ENCODE assay signal across 20 cellular contexts in the genomic region with DNA sequence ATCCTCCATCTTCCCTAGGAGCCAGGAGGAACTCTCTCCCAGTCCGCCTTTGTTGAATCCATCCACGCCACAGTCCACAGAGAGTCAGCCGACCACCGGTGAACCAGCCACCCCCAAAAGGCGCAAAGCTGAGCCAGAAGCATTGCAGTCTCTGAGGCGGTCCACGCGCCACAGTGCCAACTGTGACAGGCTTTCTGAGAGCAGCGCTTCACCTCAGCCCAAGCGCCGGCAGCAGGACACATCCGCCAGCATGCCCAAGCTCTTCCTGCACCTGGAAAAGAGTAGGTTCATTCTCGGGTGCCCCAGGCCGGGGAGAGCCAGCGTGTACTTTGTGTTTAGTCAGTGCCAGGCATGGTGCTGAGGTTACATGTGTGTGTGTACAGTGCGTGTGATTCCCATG. TPM values are rescaled to one million over a fixed set of nuclear protein-coding genes. Genes with fewer than 3 reads are reported as not detected.
A peak's percentile ranks its signal among the peaks of the same experiment; 100 is the strongest.
DNase-seq lines count a peak whose midpoint lies in the region; ATAC-seq and TF ChIP-seq lines count a peak whose summit lies in the region.
"Had no signal": no experiment of that assay in that cellular context is flagged by ENCODE, and none has a peak within 500 bp of the region (broad histone marks: within the 10 kb centered on the region; RNA-seq: fewer than 3 reads in every experiment).

No MANE protein-coding gene starts in this region.

- POLR2A ChIA-PET in T-cell (lab: Charles Lee) = interaction anchor here in 1 of 2 donors (0.8 kb wide), 1 partner anchor 60 kb away, joined by 4 read pairs; no protein-coding TSS in a partner anchor

- peaks cover 4% of the 10 kb centered on the region for H3K36me3 ChIP-seq in smooth muscle cell (ENCODE audit: low read depth)

- H3K9me3 ChIP-seq in smooth muscle cell (replicated peaks; ENCODE audit: low read depth) = no peaks in the 10 kb centered on the region
- H3K9me3 ChIP-seq: esophagus squamous epithelium, gastroesophageal sphincter, thoracic aorta had no signal

- no peaks in the 10 kb centered on the region for H3K27me3 ChIP-seq in smooth muscle cell (ENCODE audit: low read depth)
- H3K27me3 ChIP-seq: esophagus squamous epithelium, gastroesophageal sphincter had no signal

- H3K4me3 Mint-ChIP-seq in activated T-cell treated with anti-CD3 and anti-CD28 coated beads, Interleukin-2, amount 50 U/mL, for 4 hours = peak overlapping the region; percentile 78
- peak overlapping the region; percentile 80 to 95 (median 82) for H3K4me3 Mint-ChIP-seq in T-cell
- H3K4me3 Mint-ChIP-seq in activated naive CD8-positive, alpha-beta T cell treated with anti-CD3 and anti-CD28 coated beads for 36 hours = peak overlapping the region; percentile 87
- H3K4me3 Mint-ChIP-seq in stimulated activated naive B cell treated with anti-CD40 and anti-IgM and Interleukin-4, amounts not matched to agents 10 μg/mL and 1 μg/mL and 100 μg/mL, for 72 hours = no peak overlapping the region
- H3K4me3 Mint-ChIP-seq in effector memory CD8-positive, alpha-beta T cell = peak overlapping the region in 1 of 2 donors; percentile 68

- H3K4me1 Mint-ChIP-seq in activated T-cell treated with anti-CD3 and anti-CD28 coated beads, Interleukin-2, amount 50 U/mL, for 4 hours (ENCODE audit: low read depth) = peaks cover 61% of the 10 kb centered on the region
- H3K4me1 Mint-ChIP-seq in T-cell = peaks cover 72 to 80% (median 77%) of the 10 kb centered on the region in 3 donors
- H3K4me1 Mint-ChIP-seq in activated naive CD8-positive, alpha-beta T cell treated with anti-CD3 and anti-CD28 coated beads for 36 hours = peaks cover 49% of the 10 kb centered on the region
- peaks cover 18 to 45% of the 10 kb centered on the region in 2 donors for H3K4me1 Mint-ChIP-seq in stimulated activated naive B cell treated with anti-CD40 and anti-IgM and Interleukin-4, amounts not matched to agents 10 μg/mL and 1 μg/mL and 100 μg/mL, for 72 hours
- H3K4me1 Mint-ChIP-seq in effector memory CD8-positive, alpha-beta T cell (ENCODE audit: low read depth in 2 of 2) = peaks cover 25 to 41% of the 10 kb centered on the region in 2 donors

- no peaks in the 10 kb centered on the region for H3F3A ChIP-seq in smooth muscle cell (ENCODE audit: low read depth)

- no peaks in the 10 kb centered on the region for H3K27me3 Mint-ChIP-seq in activated T-cell treated with anti-CD3 and anti-CD28 coated beads, Interleukin-2, amount 50 U/mL, for 4 hours (ENCODE audit: low read depth)
- no peaks in the 10 kb centered on the region for H3K27me3 Mint-ChIP-seq in T-cell
- no peaks in the 10 kb centered on the region for H3K27me3 Mint-ChIP-seq in activated naive CD8-positive, alpha-beta T cell treated with anti-CD3 and anti-CD28 coated beads for 36 hours
- no peaks in the 10 kb centered on the region for H3K27me3 Mint-ChIP-seq in stimulated activated naive B cell treated with anti-CD40 and anti-IgM and Interleukin-4, amounts not matched to agents 10 μg/mL and 1 μg/mL and 100 μg/mL, for 72 hours
- no peaks in the 10 kb centered on the region for H3K27me3 Mint-ChIP-seq in effector memory CD8-positive, alpha-beta T cell

- CTCF ChIA-PET in T-cell (lab: Charles Lee) = no interaction called here

- no peak for DNase-seq in activated T-cell treated with anti-CD3 and anti-CD28 coated beads, Interleukin-2, amount 50 U/mL, for 4 hours
- no peak for DNase-seq in activated T-cell treated with anti-CD3 and anti-CD28 coated beads, Interleukin-2, amount 50 U/mL, for 1 hour
- DNase-seq in T-cell = no peak
- no peak for DNase-seq in activated naive CD8-positive, alpha-beta T cell treated with anti-CD3 and anti-CD28 coated beads for 36 hours
- DNase-seq in stimulated activated naive B cell treated with anti-CD40 and anti-IgM and Interleukin-4, amounts not matched to agents 10 μg/mL and 1 μg/mL and 100 μg/mL, for 72 hours = no peak
- no peak for DNase-seq in GM13976 (ENCODE audit: low spot score)
- DNase-seq in smooth muscle cell (lab: John Stamatoyannopoulos, UW; ENCODE audit: unreplicated experiment) = no peak
- no peak for DNase-seq in effector memory CD8-positive, alpha-beta T cell
- DNase-seq: effector CD8-positive, alpha-beta T cell; esophagus squamous epithelium; H7; kidney glomerular epithelial cell; mammary epithelial cell; MV-4-11; NCI-H187; NCI-H69 had no signal

- no peak overlapping the region for H3K27ac ChIP-seq in smooth muscle cell (ENCODE audit: low read depth)
- H3K27ac ChIP-seq: C4-2B, esophagus squamous epithelium, gastroesophageal sphincter, thoracic aorta had no signal

- WGBS in smooth muscle cell (ENCODE audit: low lambda C conversion rate) = 91% methylated on average over 16 of the region's 16 CpGs

- H3K9ac ChIP-seq in smooth muscle cell (ENCODE audit: low read depth) = no peak overlapping the region

- no peak for ATAC-seq in activated T-cell treated with anti-CD3 and anti-CD28 coated beads, Interleukin-2, amount 50 U/mL, for 4 hours
- ATAC-seq in T-cell (replicated peaks in 1 of 4) = peak in 3 of 4 experiments; percentile 20 to 41 (median 29)
- no peak for ATAC-seq in stimulated activated naive B cell treated with anti-CD40 and anti-IgM and Interleukin-4, amounts not matched to agents 10 μg/mL and 1 μg/mL and 100 μg/mL, for 72 hours (replicated peaks)
- no peak for ATAC-seq in effector memory CD8-positive, alpha-beta T cell (replicated peaks)
- ATAC-seq: gastroesophageal sphincter, Right ventricle myocardium inferior had no signal

- peaks cover 46% of the 10 kb centered on the region for H3K36me3 Mint-ChIP-seq in activated T-cell treated with anti-CD3 and anti-CD28 coated beads, Interleukin-2, amount 50 U/mL, for 4 hours (ENCODE audit: insufficient read depth)
- peaks cover 54% of the 10 kb centered on the region for H3K36me3 Mint-ChIP-seq in T-cell
- H3K36me3 Mint-ChIP-seq in activated naive CD8-positive, alpha-beta T cell treated with anti-CD3 and anti-CD28 coated beads for 36 hours = peaks cover 56% of the 10 kb centered on the region
- peaks cover 14 to 43% of the 10 kb centered on the region in 2 donors for H3K36me3 Mint-ChIP-seq in stimulated activated naive B cell treated with anti-CD40 and anti-IgM and Interleukin-4, amounts not matched to agents 10 μg/mL and 1 μg/mL and 100 μg/mL, for 72 hours
- H3K36me3 Mint-ChIP-seq in effector memory CD8-positive, alpha-beta T cell (ENCODE audit: insufficient read depth) = peaks cover 72% of the 10 kb centered on the region

- no peak overlapping the region for H3K4me3 ChIP-seq in smooth muscle cell
- H3K4me3 ChIP-seq: esophagus squamous epithelium, gastroesophageal sphincter, thoracic aorta had no signal

- H3K4me1 ChIP-seq in smooth muscle cell (ENCODE audit: low read depth) = no peaks in the 10 kb centered on the region

- H4K20me1 ChIP-seq in smooth muscle cell (ENCODE audit: low read depth) = no peaks in the 10 kb centered on the region

- TF ChIP-seq CTCF in GM13976 (IDR thresholded peaks at IDR 0.05; ENCODE audit: borderline replicate concordance, control extremely low read depth, extremely low read depth, insufficient read depth, missing control alignments) (no peak), smooth muscle cell (IDR thresholded peaks at IDR 0.05; ENCODE audit: borderline replicate concordance, insufficient read depth, poor library complexity, severe bottlenecking) (no peak)

- in situ Hi-C loops in GM13976 (cut with MboI; ENCODE audit: low sequenced_read_pairs, unreplicated experiment) = no loop called here

- H2AFZ ChIP-seq in smooth muscle cell (ENCODE audit: low read depth) = no peak overlapping the region

- no peaks in the 10 kb centered on the region for H3K9me3 Mint-ChIP-seq in activated T-cell treated with anti-CD3 and anti-CD28 coated beads, Interleukin-2, amount 50 U/mL, for 4 hours
- no peaks in the 10 kb centered on the region for H3K9me3 Mint-ChIP-seq in T-cell
- H3K9me3 Mint-ChIP-seq in activated naive CD8-positive, alpha-beta T cell treated with anti-CD3 and anti-CD28 coated beads for 36 hours = no peaks in the 10 kb centered on the region
- H3K9me3 Mint-ChIP-seq in stimulated activated naive B cell treated with anti-CD40 and anti-IgM and Interleukin-4, amounts not matched to agents 10 μg/mL and 1 μg/mL and 100 μg/mL, for 72 hours = no peaks in the 10 kb centered on the region
- no peaks in the 10 kb centered on the region for H3K9me3 Mint-ChIP-seq in effector memory CD8-positive, alpha-beta T cell

- peak overlapping the region; percentile 95 to 97 for H3K27ac Mint-ChIP-seq in T-cell
- peak overlapping the region; percentile 92 for H3K27ac Mint-ChIP-seq in activated naive CD8-positive, alpha-beta T cell treated with anti-CD3 and anti-CD28 coated beads for 36 hours
- peak overlapping the region; percentile 42 for H3K27ac Mint-ChIP-seq in stimulated activated naive B cell treated with anti-CD40 and anti-IgM and Interleukin-4, amounts not matched to agents 10 μg/mL and 1 μg/mL and 100 μg/mL, for 72 hours
- peak overlapping the region in 1 of 2 donors; percentile 88 for H3K27ac Mint-ChIP-seq in effector memory CD8-positive, alpha-beta T cell

- no peak overlapping the region for H3K4me2 ChIP-seq in smooth muscle cell

- no peaks in the 10 kb centered on the region for H3K79me2 ChIP-seq in smooth muscle cell (ENCODE audit: low read depth)

RNA-seq across cellular contexts. Expression of a gene that starts 7.4 kb away (rescaled TPM):
- total RNA-seq in activated T-cell treated with anti-CD3 and anti-CD28 coated beads, Interleukin-2, amount 50 U/mL, for 4 hours = 10 to 100 TPM; 37.5 to 41.2 (median 38.3) TPM
- total RNA-seq in T-cell = 100 to 1,000 TPM; 109 to 140 (median 133) TPM
- 10 to 100 TPM; 41.1 to 42.2 TPM for total RNA-seq in activated naive CD8-positive, alpha-beta T cell treated with anti-CD3 and anti-CD28 coated beads for 36 hours
- total RNA-seq in smooth muscle cell = 25.4 and 48.1 TPM in 2 replicates
- polyA plus RNA-seq in smooth muscle cell = 14.4 and 15.7 TPM in 2 replicates

Comparison
In these comparisons a context has a peak if more than half of its experiments do, and no peak if none do; other contexts are left out.
1. ATAC-seq: peak in T-cell (3 of 4); none in activated T-cell treated with anti-CD3 and anti-CD28 coated beads, Interleukin-2, amount 50 U/mL, for 4 hours (0 of 2), stimulated activated naive B cell treated with anti-CD40 and anti-IgM and Interleukin-4, amounts not matched to agents 10 μg/mL and 1 μg/mL and 100 μg/mL, for 72 hours (0 of 2) and effector memory CD8-positive, alpha-beta T cell (single experiment).
2. H3K4me3 Mint-ChIP-seq: peak in activated T-cell treated with anti-CD3 and anti-CD28 coated beads, Interleukin-2, amount 50 U/mL, for 4 hours (single experiment), T-cell (3 of 3) and activated naive CD8-positive, alpha-beta T cell treated with anti-CD3 and anti-CD28 coated beads for 36 hours (single experiment); none in stimulated activated naive B cell treated with anti-CD40 and anti-IgM and Interleukin-4, amounts not matched to agents 10 μg/mL and 1 μg/mL and 100 μg/mL, for 72 hours (0 of 2).